15 cellular contexts compared by ENCODE assay signal in the genomic region with DNA sequence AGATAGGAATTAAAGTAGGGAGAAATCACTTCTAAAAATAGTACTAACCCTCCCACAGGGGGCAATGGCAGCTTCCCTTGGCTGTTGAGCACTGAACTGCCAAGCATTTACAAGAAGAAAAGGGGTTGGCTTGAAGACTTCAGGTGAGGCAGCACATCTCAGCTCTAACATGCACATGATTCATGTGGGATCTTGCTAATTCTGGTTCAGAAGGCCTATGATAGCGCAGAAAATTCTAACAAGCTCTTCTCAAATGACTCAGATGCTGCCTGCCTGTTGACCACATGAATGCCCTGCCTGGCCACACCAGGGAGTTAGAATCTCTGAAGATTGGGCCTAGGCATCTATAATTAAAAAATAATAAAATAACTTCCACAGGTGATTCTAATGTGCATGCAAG. TPM values are rescaled to one million over a fixed set of nuclear protein-coding genes. Genes with fewer than 3 reads are reported as not detected.
"Had no signal": no experiment of that assay in that cellular context is flagged by ENCODE, and none has a peak within 500 bp of the region (broad histone marks: within the 10 kb centered on the region; RNA-seq: fewer than 3 reads in every experiment).

No MANE protein-coding gene starts in this region.

- H3K4me3 ChIP-seq: colonic mucosa, gastroesophageal sphincter, neural progenitor cell, pancreas, vagina had no signal

- H3K27me3 Mint-ChIP-seq: activated CD4-positive, alpha-beta memory T cell treated with anti-CD3 and anti-CD28 coated beads, Interleukin-2, amount 10 ng/mL, durations not matched to agents 7 days and 5 days; activated naive CD4-positive, alpha-beta T cell treated with anti-CD3 and anti-CD28 coated beads, Interleukin-2, amount 50 U/mL, for 24 hours had no signal

- H3K36me3 ChIP-seq: colonic mucosa, neural progenitor cell, pancreas, vagina had no signal

- H3K4me1 Mint-ChIP-seq: neural progenitor cell had no signal

- H3K9me3 ChIP-seq: colonic mucosa, gastroesophageal sphincter, pancreas, vagina had no signal

- H3K4me1 ChIP-seq: colonic mucosa, gastroesophageal sphincter, neural progenitor cell, pancreas, vagina had no signal

- DNase-seq: activated CD4-positive, alpha-beta memory T cell treated with anti-CD3 and anti-CD28 coated beads, Interleukin-2, amount 10 ng/mL, durations not matched to agents 7 days and 5 days; activated CD4-positive, alpha-beta T cell treated with anti-CD3 and anti-CD28 coated beads for 1 hour; aorta; colonic mucosa; pancreas; retina; stimulated activated CD4-positive, alpha-beta T cell treated with anti-CD3 and anti-CD28 coated beads, Interleukin-15, amount 100 ng/mL, for 24 hours; stimulated activated CD4-positive, alpha-beta T cell treated with anti-CD3 and anti-CD28 coated beads, Interleukin-4, amount 100 ng/mL, for 24 hours; SW 1271 had no signal

- H3K27ac ChIP-seq: colonic mucosa, gastroesophageal sphincter, neural progenitor cell, pancreas, vagina had no signal

- H3K27ac Mint-ChIP-seq: activated CD4-positive, alpha-beta memory T cell treated with anti-CD3 and anti-CD28 coated beads, Interleukin-2, amount 10 ng/mL, durations not matched to agents 7 days and 5 days; activated naive CD4-positive, alpha-beta T cell treated with anti-CD3 and anti-CD28 coated beads, Interleukin-2, amount 50 U/mL, for 24 hours; neural progenitor cell; T-helper 2 cell treated with Interferon-gamma antibody and Interleukin-4, amounts not matched to agents 5 μg/mL and 100 μg/mL, for 36 hours had no signal

- H3K36me3 Mint-ChIP-seq: neural progenitor cell had no signal

- H3K27me3 ChIP-seq: colonic mucosa, gastroesophageal sphincter, neural progenitor cell, pancreas, vagina had no signal

- ATAC-seq: gastroesophageal sphincter, pancreas had no signal

- H3K4me3 Mint-ChIP-seq: activated CD4-positive, alpha-beta memory T cell treated with anti-CD3 and anti-CD28 coated beads, Interleukin-2, amount 10 ng/mL, durations not matched to agents 7 days and 5 days; activated naive CD4-positive, alpha-beta T cell treated with anti-CD3 and anti-CD28 coated beads, Interleukin-2, amount 50 U/mL, for 24 hours; neural progenitor cell; T-helper 2 cell treated with Interferon-gamma antibody and Interleukin-4, amounts not matched to agents 5 μg/mL and 100 μg/mL, for 36 hours had no signal

RNA-seq across cellular contexts. Expression of gene CD180, which starts 22.6 kb away (rescaled TPM):
- total RNA-seq: fibroblast of lung had no signal
